ENCODE assay signal across 16 cellular contexts in genomic region chr6:108654465-108655106, GRCh38.
DNase-seq lines count a peak whose midpoint lies in the region; ATAC-seq and TF ChIP-seq lines count a peak whose summit lies in the region.
"Had no signal": no experiment of that assay in that cellular context is flagged by ENCODE, and none has a peak within 500 bp of the region (broad histone marks: within the 10 kb centered on the region; RNA-seq: fewer than 3 reads in every experiment).

No MANE protein-coding gene starts in this region.

- TF ChIP-seq RAD21 in SK-N-SH (IDR thresholded peaks at IDR 0.05; ENCODE audit: low read length), result no peak

- no peak overlapping the region for H3K4me2 ChIP-seq in SK-N-SH

- no peaks in the 10 kb centered on the region for H3K9me2 ChIP-seq in SK-N-SH

- no peak overlapping the region for H3K4me3 ChIP-seq in SK-N-SH (ENCODE audit: low read depth in 2 of 2, low read length in 1 of 2)
- H3K4me3 ChIP-seq in gastroesophageal sphincter, result peak overlapping the region in 1 of 2 donors; percentile 12
- H3K4me3 ChIP-seq in ovary, result no peak overlapping the region
- no peak overlapping the region for H3K4me3 ChIP-seq in upper lobe of right lung

- POLR2A ChIA-PET in SK-N-SH (lab: Yijun Ruan, JAX), result no interaction called here

- H3K36me3 ChIP-seq in SK-N-SH (replicated peaks in 1 of 2; ENCODE audit: control insufficient read depth in 1 of 2, insufficient read depth in 2 of 2, low read length in 1 of 2) (no peaks in the 10 kb centered on the region), gastroesophageal sphincter (no peaks in the 10 kb centered on the region), ovary (no peaks in the 10 kb centered on the region), upper lobe of right lung (no peaks in the 10 kb centered on the region)

- no peaks in the 10 kb centered on the region for H3K27me3 ChIP-seq in SK-N-SH (ENCODE audit: insufficient read depth)
- H3K27me3 ChIP-seq in gastroesophageal sphincter, result no peaks in the 10 kb centered on the region
- H3K27me3 ChIP-seq in ovary, result no peaks in the 10 kb centered on the region
- H3K27me3 ChIP-seq in upper lobe of right lung, result no peaks in the 10 kb centered on the region

- no peak for DNase-seq in SK-N-SH
- DNase-seq in ovary, result no peak
- no peak for DNase-seq in upper lobe of right lung
- DNase-seq in HuH-7.5 (ENCODE audit: low spot score), result no peak
- DNase-seq in NCI-H1417 (lab: John Stamatoyannopoulos, UW), result no peak
- DNase-seq in activated T-cell treated with anti-CD3 and anti-CD28 coated beads, Interleukin-2, amount 50 U/mL, for 48 hours, result no peak
- DNase-seq: activated CD4-positive, alpha-beta T cell treated with anti-CD3 and anti-CD28 coated beads, Interleukin-2, amount 10 ng/mL, durations not matched to agents 7 days and 5 days; CD4-positive, CD25-positive, alpha-beta regulatory T cell; effector CD4-positive, alpha-beta T cell; NCI-H1105; NCI-H446 treated with DMSO at 0.1 percent for 48 hours; stimulated activated CD4-positive, alpha-beta T cell treated with anti-CD3 and anti-CD28 coated beads, Interleukin-4, amount 100 ng/mL, for 4 hours; stimulated activated naive CD8-positive, alpha-beta T cell treated with anti-CD3 and anti-CD28 coated beads, Interleukin-15, Interleukin-2, amounts not matched to agents 100 U/mL and 50 U/mL, for 24 hours had no signal

- no peaks in the 10 kb centered on the region for H3K9me3 ChIP-seq in SK-N-SH
- H3K9me3 ChIP-seq in gastroesophageal sphincter, result no peaks in the 10 kb centered on the region
- no peaks in the 10 kb centered on the region for H3K9me3 ChIP-seq in ovary
- H3K9me3 ChIP-seq in upper lobe of right lung, result no peaks in the 10 kb centered on the region

- TF ChIP-seq CTCF in SK-N-SH (IDR thresholded peaks at IDR 0.05) (no peak), gastroesophageal sphincter (IDR thresholded peaks at IDR 0.05) (no peak), ovary (IDR thresholded peaks at IDR 0.05) (no peak), upper lobe of right lung (IDR thresholded peaks at IDR 0.05) (no peak)

- H2AFZ ChIP-seq in SK-N-SH (ENCODE audit: low read depth), result no peak overlapping the region

- H3K27ac ChIP-seq in SK-N-SH (ENCODE audit: low read depth in 2 of 2, low read length in 1 of 2) (peak overlapping the region in 1 of 2 experiments; percentile 97; a peak in 2 of 4 replicates), gastroesophageal sphincter (peak overlapping the region; percentile 82 to 93 (median 91)), ovary (peak overlapping the region in 1 of 2 donors; percentile 63), upper lobe of right lung (peak overlapping the region; percentile 74)
- H3K27ac ChIP-seq: 22Rv1 had no signal

- intact Hi-C loops in ovary (cut with DNase I), result loop anchor here in 3 of 4 donors (5.0 to 10.0 kb wide), 3 partner anchors 62 to 92 kb away; partner anchors contain the start of gene FOXO3 (in 1 of the 3)
- intact Hi-C loops in upper lobe of right lung (cut with DNase I), result loop anchor here (10.0 kb wide), 1 partner anchor 50 kb away; no protein-coding TSS in a partner anchor

- H3K4me1 ChIP-seq in SK-N-SH (ENCODE audit: control insufficient read depth in 1 of 2, insufficient read depth in 2 of 2, low read depth in 1 of 2, low read length in 1 of 2), result peaks cover 55 to 77% of the 10 kb centered on the region in 2 experiments
- H3K4me1 ChIP-seq in gastroesophageal sphincter, result peaks cover 59 to 99% (median 61%) of the 10 kb centered on the region in 3 donors
- peaks cover 43% of the 10 kb centered on the region for H3K4me1 ChIP-seq in ovary (ENCODE audit: insufficient read depth)
- peaks cover 87% of the 10 kb centered on the region for H3K4me1 ChIP-seq in upper lobe of right lung

- WGBS in SK-N-SH (ENCODE audit: low lambda C conversion rate), result 77% methylated on average over 5 of the region's 5 CpGs
- WGBS in gastroesophageal sphincter (ENCODE audit: low coverage in 1 of 2), 2 donors, result 15 to 28% methylated on average over 5 of the region's 5 CpGs
- 10 to 18% (median 13%) methylated on average over 5 of the region's 5 CpGs for WGBS in ovary, 3 donors

- no peak for TF ChIP-seq EP300 in SK-N-SH (IDR thresholded peaks at IDR 0.05; ENCODE audit: borderline replicate concordance in 1 of 2, low read depth in 1 of 2, low read length in 1 of 2)
- no peak for TF ChIP-seq EP300 in gastroesophageal sphincter (IDR thresholded peaks at IDR 0.05)
- TF ChIP-seq EP300 in ovary (IDR thresholded peaks at IDR 0.05), result peak; percentile 49

- CTCF ChIA-PET in SK-N-SH (lab: Yijun Ruan, JAX), result interaction anchor here (0.7 to 1.6 kb wide), 4 partner anchors 34 to 138 kb away, joined by 3 to 6 read pairs (median 3); no protein-coding TSS in a partner anchor

- H3K9ac ChIP-seq in SK-N-SH, result no peak overlapping the region

- H3F3A ChIP-seq in SK-N-SH (replicated peaks; ENCODE audit: insufficient read depth), result peaks cover 20% of the 10 kb centered on the region

- H4K20me1 ChIP-seq in SK-N-SH (ENCODE audit: insufficient read depth), result no peaks in the 10 kb centered on the region; the same call in 1 of the 2 replicates

- no peak for TF ChIP-seq POLR2A in gastroesophageal sphincter (IDR thresholded peaks at IDR 0.05)
- TF ChIP-seq POLR2A in ovary (IDR thresholded peaks at IDR 0.05), result no peak

- ATAC-seq in SK-N-SH treated with all-trans-retinoic acid at 6 μM for 48 hours, result no peak
- ATAC-seq in gastroesophageal sphincter, result no peak
- ATAC-seq in upper lobe of right lung, result no peak
- ATAC-seq: stimulated activated naive CD8-positive, alpha-beta T cell treated with anti-CD3 and anti-CD28 coated beads, Interleukin-15, Interleukin-2, amounts not matched to agents 100 U/mL and 50 U/mL, for 24 hours had no signal

- peaks cover 61% of the 10 kb centered on the region for H3K79me2 ChIP-seq in SK-N-SH (ENCODE audit: insufficient read depth)

TF ChIP-seq in SK-N-SH treated with all-trans-retinoic acid at 6 μM for 48 hours, 23 proteins besides CTCF, POLR2A, EP300 and RAD21:
- TF ChIP-seq CSRNP3 (CRISPR knock-in tag; IDR thresholded peaks at IDR 0.05), result no peak
- TF ChIP-seq ZFP3 (CRISPR knock-in tag; IDR thresholded peaks at IDR 0.05), result no peak
- peak; percentile 18; the same call in 1 of the 2 replicates for TF ChIP-seq ISL1 (CRISPR knock-in tag; IDR thresholded peaks at IDR 0.05)

TF ChIP-seq in SK-N-SH, 30 proteins besides CTCF, POLR2A, EP300 and RAD21:
- TF ChIP-seq YY1 (IDR thresholded peaks at IDR 0.05; ENCODE audit: low read depth), result no peak
- TF ChIP-seq USF1 (IDR thresholded peaks at IDR 0.05; ENCODE audit: borderline replicate concordance, low read depth), result no peak
- TF ChIP-seq MEF2A (IDR thresholded peaks at IDR 0.05; ENCODE audit: borderline replicate concordance, low read depth), result no peak
- TF ChIP-seq NFIC (IDR thresholded peaks at IDR 0.05; ENCODE audit: borderline replicate concordance), result no peak
- TF ChIP-seq SMC3 (IDR thresholded peaks at IDR 0.05; ENCODE audit: low read depth, low read length), result no peak
- TF ChIP-seq FOXM1 (IDR thresholded peaks at IDR 0.05; ENCODE audit: low read depth), result no peak
